Comparison of ENCODE assay signal across 1 cellular context in genomic region chrX:68828740-68829593, GRCh38.
TF ChIP-seq lines count a peak whose summit lies in the region.

EFNB1 (plus strand) TSS chrX:68829021; CDS start chrX:68829777, 756 bp downstream.

TF ChIP-seq in HepG2, 621 proteins besides CTCF, POLR2A, EP300 and RAD21 (continued from another document and continues in another):
- TF ChIP-seq, protein P1, sequence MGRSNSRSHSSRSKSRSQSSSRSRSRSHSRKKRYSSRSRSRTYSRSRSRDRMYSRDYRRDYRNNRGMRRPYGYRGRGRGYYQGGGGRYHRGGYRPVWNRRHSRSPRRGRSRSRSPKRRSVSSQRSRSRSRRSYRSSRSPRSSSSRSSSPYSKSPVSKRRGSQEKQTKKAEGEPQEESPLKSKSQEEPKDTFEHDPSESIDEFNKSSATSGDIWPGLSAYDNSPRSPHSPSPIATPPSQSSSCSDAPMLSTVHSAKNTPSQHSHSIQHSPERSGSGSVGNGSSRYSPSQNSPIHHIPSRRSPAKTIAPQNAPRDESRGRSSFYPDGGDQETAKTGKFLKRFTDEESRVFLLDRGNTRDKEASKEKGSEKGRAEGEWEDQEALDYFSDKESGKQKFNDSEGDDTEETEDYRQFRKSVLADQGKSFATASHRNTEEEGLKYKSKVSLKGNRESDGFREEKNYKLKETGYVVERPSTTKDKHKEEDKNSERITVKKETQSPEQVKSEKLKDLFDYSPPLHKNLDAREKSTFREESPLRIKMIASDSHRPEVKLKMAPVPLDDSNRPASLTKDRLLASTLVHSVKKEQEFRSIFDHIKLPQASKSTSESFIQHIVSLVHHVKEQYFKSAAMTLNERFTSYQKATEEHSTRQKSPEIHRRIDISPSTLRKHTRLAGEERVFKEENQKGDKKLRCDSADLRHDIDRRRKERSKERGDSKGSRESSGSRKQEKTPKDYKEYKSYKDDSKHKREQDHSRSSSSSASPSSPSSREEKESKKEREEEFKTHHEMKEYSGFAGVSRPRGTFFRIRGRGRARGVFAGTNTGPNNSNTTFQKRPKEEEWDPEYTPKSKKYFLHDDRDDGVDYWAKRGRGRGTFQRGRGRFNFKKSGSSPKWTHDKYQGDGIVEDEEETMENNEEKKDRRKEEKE (IDR thresholded peaks at IDR 0.05): no peak
- TF ChIP-seq ZNF768 (CRISPR knock-in tag; IDR thresholded peaks at IDR 0.05): peak; percentile 23; the same call in 1 of the 2 replicates
- TF ChIP-seq KLF9 (CRISPR knock-in tag; IDR thresholded peaks at IDR 0.05; ENCODE audit: low read depth): no peak
- TF ChIP-seq GATA4 (IDR thresholded peaks at IDR 0.05; ENCODE audit: borderline replicate concordance, low read depth): peak; percentile 27; the same call in 1 of the 2 replicates
- TF ChIP-seq XRCC5 (optimal IDR thresholded peaks at IDR 0.05; ENCODE audit: low read length): peak; percentile 34
- TF ChIP-seq THAP11 (CRISPR knock-in tag; IDR thresholded peaks at IDR 0.05): peak; percentile 54; the same call in 1 of the 2 replicates
- TF ChIP-seq MATR3 (CRISPR knock-in tag; IDR thresholded peaks at IDR 0.05): no peak
- TF ChIP-seq, protein P2, sequence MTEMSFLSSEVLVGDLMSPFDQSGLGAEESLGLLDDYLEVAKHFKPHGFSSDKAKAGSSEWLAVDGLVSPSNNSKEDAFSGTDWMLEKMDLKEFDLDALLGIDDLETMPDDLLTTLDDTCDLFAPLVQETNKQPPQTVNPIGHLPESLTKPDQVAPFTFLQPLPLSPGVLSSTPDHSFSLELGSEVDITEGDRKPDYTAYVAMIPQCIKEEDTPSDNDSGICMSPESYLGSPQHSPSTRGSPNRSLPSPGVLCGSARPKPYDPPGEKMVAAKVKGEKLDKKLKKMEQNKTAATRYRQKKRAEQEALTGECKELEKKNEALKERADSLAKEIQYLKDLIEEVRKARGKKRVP (CRISPR knock-in tag; IDR thresholded peaks at IDR 0.05): 0 out of 4 replicates have a peak, but pooled peaks of 1 of the 2 experiments have one; percentile 18
- TF ChIP-seq SAP130 (CRISPR knock-in tag; IDR thresholded peaks at IDR 0.05; ENCODE audit: low read depth): peak; percentile 58
- peak; percentile 45 for TF ChIP-seq ZFX (CRISPR knock-in tag; IDR thresholded peaks at IDR 0.05; ENCODE audit: low read depth)
- TF ChIP-seq HNRNPL (IDR thresholded peaks at IDR 0.05; ENCODE audit: low read depth, low read length): 0 out of 2 replicates have a peak, but pooled peaks have one; percentile 50
- TF ChIP-seq PHF8 (CRISPR knock-in tag; IDR thresholded peaks at IDR 0.05): peak; percentile 22; the same call in 1 of the 2 replicates
- TF ChIP-seq REST (IDR thresholded peaks at IDR 0.05; ENCODE audit: borderline replicate concordance in 1 of 2, low read depth in 1 of 2, low read length in 2 of 2): peak in 1 of 2 experiments; percentile 60; a peak in 1 of 4 replicates
- 0 out of 2 replicates have a peak, but pooled peaks have one; percentile 30 for TF ChIP-seq ZBTB26 (CRISPR knock-in tag; IDR thresholded peaks at IDR 0.05; ENCODE audit: borderline replicate concordance)
- no peak for TF ChIP-seq ZNF629 (CRISPR knock-in tag; conservative IDR thresholded peaks at IDR 0.05)
- 0 out of 2 replicates have a peak, but pooled peaks have one; percentile 31 for TF ChIP-seq ZMAT3 (CRISPR knock-in tag; conservative IDR thresholded peaks at IDR 0.05)
- peak; percentile 51 for TF ChIP-seq GATAD1 (CRISPR knock-in tag; IDR thresholded peaks at IDR 0.05)
- TF ChIP-seq SIN3A (IDR thresholded peaks at IDR 0.05; ENCODE audit: borderline replicate concordance, low read depth, low read length): 0 out of 2 replicates have a peak, but pooled peaks have one; percentile 37
- TF ChIP-seq GATAD2A (CRISPR knock-in tag; IDR thresholded peaks at IDR 0.05): 0 out of 2 replicates have a peak, but pooled peaks have one; percentile 19
- TF ChIP-seq BRF2 (CRISPR knock-in tag; IDR thresholded peaks at IDR 0.05): 0 out of 2 replicates have a peak, but pooled peaks have one; percentile 16
- TF ChIP-seq LCORL (IDR thresholded peaks at IDR 0.05): no peak
- TF ChIP-seq LCORL (CRISPR knock-in tag; IDR thresholded peaks at IDR 0.05): no peak
- TF ChIP-seq PHF21A (CRISPR knock-in tag; IDR thresholded peaks at IDR 0.05): 0 out of 2 replicates have a peak, but pooled peaks have one; percentile 10
- no peak for TF ChIP-seq ZNF292 (CRISPR knock-in tag; IDR thresholded peaks at IDR 0.05; ENCODE audit: borderline replicate concordance, low read depth)
- TF ChIP-seq ZNF513 (CRISPR knock-in tag; conservative IDR thresholded peaks at IDR 0.05): no peak
- TF ChIP-seq SP1 (IDR thresholded peaks at IDR 0.05): no peak
- peak; percentile 74 for TF ChIP-seq SP1 (CRISPR knock-in tag; IDR thresholded peaks at IDR 0.05)
- no peak for TF ChIP-seq RCOR2 (CRISPR knock-in tag; IDR thresholded peaks at IDR 0.05)
- TF ChIP-seq NFYC (CRISPR knock-in tag; IDR thresholded peaks at IDR 0.05): peak; percentile 76
- peak; percentile 24; the same call in 1 of the 2 replicates for TF ChIP-seq YEATS2 (CRISPR knock-in tag; IDR thresholded peaks at IDR 0.05; ENCODE audit: borderline replicate concordance)
- no peak for TF ChIP-seq SOX6 (IDR thresholded peaks at IDR 0.05)
- TF ChIP-seq SOX6 (CRISPR knock-in tag; IDR thresholded peaks at IDR 0.05): no peak
- no peak for TF ChIP-seq ZNF33B (CRISPR knock-in tag; IDR thresholded peaks at IDR 0.05)
- TF ChIP-seq ZEB1 (IDR thresholded peaks at IDR 0.05; ENCODE audit: insufficient replicate concordance, low read depth): no peak
- TF ChIP-seq ZNF724P (CRISPR knock-in tag; IDR thresholded peaks at IDR 0.05; ENCODE audit: borderline replicate concordance): 0 out of 2 replicates have a peak, but pooled peaks have one; percentile 18
- no peak for TF ChIP-seq ZNF205 (CRISPR knock-in tag; IDR thresholded peaks at IDR 0.05)
- no peak for TF ChIP-seq ZNF644 (CRISPR knock-in tag; IDR thresholded peaks at IDR 0.05; ENCODE audit: low read depth)
- peak; percentile 33; the same call in 1 of the 2 replicates for TF ChIP-seq GFI1 (CRISPR knock-in tag; IDR thresholded peaks at IDR 0.05; ENCODE audit: borderline replicate concordance)
- no peak; the same call in 1 of the 2 replicates for TF ChIP-seq PHF20 (CRISPR knock-in tag; IDR thresholded peaks at IDR 0.05)
- no peak for TF ChIP-seq TRIM24 (CRISPR knock-in tag; IDR thresholded peaks at IDR 0.05)
- TF ChIP-seq, protein P3, sequence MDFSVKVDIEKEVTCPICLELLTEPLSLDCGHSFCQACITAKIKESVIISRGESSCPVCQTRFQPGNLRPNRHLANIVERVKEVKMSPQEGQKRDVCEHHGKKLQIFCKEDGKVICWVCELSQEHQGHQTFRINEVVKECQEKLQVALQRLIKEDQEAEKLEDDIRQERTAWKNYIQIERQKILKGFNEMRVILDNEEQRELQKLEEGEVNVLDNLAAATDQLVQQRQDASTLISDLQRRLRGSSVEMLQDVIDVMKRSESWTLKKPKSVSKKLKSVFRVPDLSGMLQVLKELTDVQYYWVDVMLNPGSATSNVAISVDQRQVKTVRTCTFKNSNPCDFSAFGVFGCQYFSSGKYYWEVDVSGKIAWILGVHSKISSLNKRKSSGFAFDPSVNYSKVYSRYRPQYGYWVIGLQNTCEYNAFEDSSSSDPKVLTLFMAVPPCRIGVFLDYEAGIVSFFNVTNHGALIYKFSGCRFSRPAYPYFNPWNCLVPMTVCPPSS (IDR thresholded peaks at IDR 0.05): no peak
- TF ChIP-seq POGZ (CRISPR knock-in tag; IDR thresholded peaks at IDR 0.05): peak; percentile 56; the same call in 1 of the 2 replicates
- TF ChIP-seq, protein P4, sequence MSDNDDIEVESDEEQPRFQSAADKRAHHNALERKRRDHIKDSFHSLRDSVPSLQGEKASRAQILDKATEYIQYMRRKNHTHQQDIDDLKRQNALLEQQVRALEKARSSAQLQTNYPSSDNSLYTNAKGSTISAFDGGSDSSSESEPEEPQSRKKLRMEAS (IDR thresholded peaks at IDR 0.05): peak; percentile 56; the same call in 1 of the 2 replicates
- no peak for TF ChIP-seq ZBTB8A (CRISPR knock-in tag; IDR thresholded peaks at IDR 0.05; ENCODE audit: borderline replicate concordance, low read depth)
- peak in 1 of 2 experiments; percentile 29; a peak in 1 of 4 replicates for TF ChIP-seq HMGXB4 (CRISPR knock-in tag; IDR thresholded peaks at IDR 0.05; ENCODE audit: borderline replicate concordance in 1 of 2, low read depth in 1 of 2)
- 0 out of 2 replicates have a peak, but pooled peaks have one; percentile 53 for TF ChIP-seq ZNF749 (CRISPR knock-in tag; IDR thresholded peaks at IDR 0.05; ENCODE audit: borderline replicate concordance)
- peak; percentile 43; the same call in 1 of the 2 replicates for TF ChIP-seq MED1 (CRISPR knock-in tag; IDR thresholded peaks at IDR 0.05)
- TF ChIP-seq RNF219 (CRISPR knock-in tag; IDR thresholded peaks at IDR 0.05): no peak
- TF ChIP-seq SP4 (CRISPR knock-in tag; IDR thresholded peaks at IDR 0.05): peak; percentile 44; the same call in 1 of the 2 replicates
- peak; percentile 58 for TF ChIP-seq TARDBP (CRISPR knock-in tag; IDR thresholded peaks at IDR 0.05)
- peak; percentile 63 for TF ChIP-seq RBFOX2 (IDR thresholded peaks at IDR 0.05; ENCODE audit: low read depth, low read length)
